Comparison of ENCODE assay signal across 8 cellular contexts in the genomic region with DNA sequence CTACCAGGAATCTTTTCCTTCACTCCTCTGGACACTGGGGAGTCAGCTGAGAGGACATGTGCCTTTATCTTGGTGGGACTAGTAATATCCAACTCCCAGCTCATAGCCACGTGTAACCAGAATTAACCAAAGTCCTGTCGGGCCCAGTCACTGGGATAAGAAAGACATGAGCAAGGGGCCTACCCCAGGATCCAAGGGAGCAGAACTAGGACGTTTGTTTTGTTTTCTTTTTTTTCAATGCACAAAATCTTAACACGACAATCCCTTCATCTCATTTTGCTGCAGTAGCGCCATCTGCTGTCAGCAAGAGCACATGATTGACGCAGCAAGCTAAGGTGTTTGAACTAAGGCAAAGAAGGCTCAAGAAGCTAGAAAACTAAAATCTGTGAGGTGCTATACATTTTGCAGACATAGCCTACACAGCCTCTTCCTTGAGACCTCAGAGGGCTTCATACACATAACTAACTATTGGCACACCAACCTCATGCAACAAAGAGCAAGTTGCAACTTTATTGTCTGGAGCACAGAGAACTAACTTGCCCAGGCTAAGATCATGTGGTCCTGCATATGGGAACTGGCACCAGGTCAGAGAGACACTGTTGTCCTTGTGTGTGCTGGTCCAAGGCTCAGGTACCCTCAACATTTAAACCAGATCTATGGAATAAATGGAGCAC. TPM values are rescaled to one million over a fixed set of nuclear protein-coding genes. Genes with fewer than 3 reads are reported as not detected.
A peak's percentile ranks its signal among the peaks of the same experiment; 100 is the strongest.
DNase-seq lines count a peak whose midpoint lies in the region; ATAC-seq, FAIRE-seq and TF ChIP-seq lines count a peak whose summit lies in the region.

No MANE protein-coding gene starts in this region.

- no peaks in the 10 kb centered on the region for H3K27me3 ChIP-seq in CD4-positive, alpha-beta T cell (ENCODE audit: control insufficient read depth, insufficient read depth, low read length)
- H3K27me3 ChIP-seq in fibroblast of lung (ENCODE audit: control insufficient read depth, insufficient read depth, low read length), result no peaks in the 10 kb centered on the region
- H3K27me3 ChIP-seq in neuronal stem cell (ENCODE audit: control insufficient read depth in 3 of 3, insufficient read depth in 3 of 3, low read depth in 1 of 3, low read length in 3 of 3), result no peaks in the 10 kb centered on the region
- no peaks in the 10 kb centered on the region for H3K27me3 ChIP-seq in suprapubic skin

- peaks cover 67% of the 10 kb centered on the region for H3K36me3 Mint-ChIP-seq in CD4-positive, alpha-beta T cell (ENCODE audit: low read depth)
- no peaks in the 10 kb centered on the region for H3K36me3 Mint-ChIP-seq in HFFc6 (ENCODE audit: low read depth)

- no peaks in the 10 kb centered on the region for H3K9me3 Mint-ChIP-seq in CD4-positive, alpha-beta T cell
- no peaks in the 10 kb centered on the region for H3K9me3 Mint-ChIP-seq in HFFc6

- H2BK12ac ChIP-seq in neuronal stem cell (ENCODE audit: low read length), result no peak overlapping the region

- no peak overlapping the region for H2BK5ac ChIP-seq in neuronal stem cell (ENCODE audit: low read length)

- H4K91ac ChIP-seq in neuronal stem cell (ENCODE audit: low read depth, low read length, poor library complexity), result no peak overlapping the region

- H3K79me1 ChIP-seq in neuronal stem cell (ENCODE audit: low read depth, low read length), result no peaks in the 10 kb centered on the region

- intact Hi-C loops in CD4-positive, alpha-beta T cell (cut with DNase I, micrococcal nuclease), result loop anchor here (1.0 to 10.0 kb wide), 4 partner anchors 120 to 553 kb away; a partner anchor contains a TSS

- no peak overlapping the region for H3K14ac ChIP-seq in neuronal stem cell (ENCODE audit: low read length)

- TF ChIP-seq EP300 in suprapubic skin (IDR thresholded peaks at IDR 0.05), result no peak

- peaks cover 2% of the 10 kb centered on the region for H3K36me3 ChIP-seq in fibroblast of lung (ENCODE audit: control insufficient read depth, insufficient read depth, low read length)
- peaks cover 0 to 21% of the 10 kb centered on the region in 2 donors for H3K36me3 ChIP-seq in neuronal stem cell (replicated peaks in 1 of 2; ENCODE audit: control insufficient read depth in 2 of 2, insufficient read depth in 2 of 2, low read length in 2 of 2)
- peaks cover 33% of the 10 kb centered on the region for H3K36me3 ChIP-seq in suprapubic skin

- TF ChIP-seq CTCF in CD4-positive, alpha-beta T cell (IDR thresholded peaks at IDR 0.05), result peak; percentile 77
- TF ChIP-seq CTCF in HFFc6 (IDR thresholded peaks at IDR 0.05) (peak; percentile 92), fibroblast of lung (conservative IDR thresholded peaks at IDR 0.05 in 1 of 2, IDR thresholded peaks at IDR 0.05 in 1 of 2; ENCODE audit: low read depth in 1 of 2, low read length in 2 of 2) (peak; percentile 87 to 94), suprapubic skin (IDR thresholded peaks at IDR 0.05) (peak; percentile 63 to 73)

- H3K4me1 ChIP-seq in fibroblast of lung (ENCODE audit: control insufficient read depth, extremely low read depth, insufficient read depth, low read length), result peaks cover 2% of the 10 kb centered on the region
- H3K4me1 ChIP-seq in neuronal stem cell (ENCODE audit: control insufficient read depth in 2 of 2, insufficient read depth in 1 of 2, low read depth in 1 of 2, low read length in 2 of 2), result no peaks in the 10 kb centered on the region
- H3K4me1 ChIP-seq in suprapubic skin, result peaks cover 13% of the 10 kb centered on the region

- H3K4me3 Mint-ChIP-seq in CD4-positive, alpha-beta T cell, result no peak overlapping the region
- H3K4me3 Mint-ChIP-seq in HFFc6, result no peak overlapping the region

- CTCF ChIA-PET in CD4-positive, alpha-beta T cell (lab: Charles Lee), result interaction anchor here (0.7 to 1.9 kb wide), 19 partner anchors 10 to 285 kb away, joined by 3 to 13 read pairs (median 3); a partner anchor contains a TSS

- no peaks in the 10 kb centered on the region for H3K27me3 Mint-ChIP-seq in CD4-positive, alpha-beta T cell
- no peaks in the 10 kb centered on the region for H3K27me3 Mint-ChIP-seq in HFFc6 (ENCODE audit: insufficient read depth)

- H2BK15ac ChIP-seq in neuronal stem cell (ENCODE audit: low read length), result no peak overlapping the region

- no peak for TF ChIP-seq POLR2A in suprapubic skin (IDR thresholded peaks at IDR 0.05)

- H3K9ac ChIP-seq in fibroblast of lung (ENCODE audit: insufficient read depth, low read length) (no peak overlapping the region), neuronal stem cell (ENCODE audit: low read depth, low read length, poor library complexity) (no peak overlapping the region)

- H2AK5ac ChIP-seq in neuronal stem cell (ENCODE audit: low read depth, low read length), result no peak overlapping the region

- H3K23ac ChIP-seq in neuronal stem cell (ENCODE audit: low read depth, low read length, poor library complexity), result no peak overlapping the region

- no peak overlapping the region for H4K8ac ChIP-seq in neuronal stem cell (ENCODE audit: low read depth, low read length)

- H3K27ac ChIP-seq in CD4-positive, alpha-beta T cell (ENCODE audit: low read depth, low read length), result no peak overlapping the region
- H3K27ac ChIP-seq in fibroblast of lung (ENCODE audit: insufficient read depth, low read length) (no peak overlapping the region), neuronal stem cell (replicated peaks; ENCODE audit: low read length) (no peak overlapping the region), suprapubic skin (no peak overlapping the region)

- no peak overlapping the region for H3K18ac ChIP-seq in neuronal stem cell (ENCODE audit: low read length)

- POLR2A ChIA-PET in CD4-positive, alpha-beta T cell (lab: Charles Lee), result interaction anchor here (1.0 kb wide), 1 partner anchor 90 kb away, joined by 4 read pairs; a partner anchor contains a TSS

- DNase-seq in CD4-positive, alpha-beta T cell, result peak; percentile 32 to 59 (median 40)
- DNase-seq in HFFc6 (peak; percentile 70), RCC 7860 (ENCODE audit: low spot score) (peak; percentile 39), activated T-helper 1 cell treated with Interleukin-2 at 50 U/mL for 16 hours (ENCODE audit: low read depth) (peak; percentile 11), fibroblast of lung (ENCODE audit: low read depth in 2 of 2) (peak; percentile 60 to 85), neuronal stem cell (ENCODE audit: low spot score) (peak; percentile 74), suprapubic skin (ENCODE audit: low spot score in 2 of 2) (no peak)

- no peaks in the 10 kb centered on the region for H3K79me2 ChIP-seq in fibroblast of lung (ENCODE audit: control insufficient read depth, insufficient read depth, low read length)

- H2AFZ ChIP-seq in fibroblast of lung (ENCODE audit: low read length) (no peak overlapping the region), neuronal stem cell (ENCODE audit: low read length) (peak overlapping the region; percentile 67)

- FAIRE-seq in RCC 7860 (lab: Jason Lieb, UNC), result no peak

- no peaks in the 10 kb centered on the region for H4K20me1 ChIP-seq in fibroblast of lung (ENCODE audit: control insufficient read depth, extremely low read depth, insufficient read depth, low read length)

- WGBS in neuronal stem cell (ENCODE audit: extremely low coverage in 2 of 2, insufficient read length in 2 of 2, insufficient replicate concordance in 1 of 2), 2 donors, result no CpG with 5 or more reads among the region's 6 CpGs
- WGBS in suprapubic skin, result 7% methylated on average over 6 of the region's 6 CpGs

- ATAC-seq in CD4-positive, alpha-beta T cell (ENCODE audit: poor library complexity), result peak; percentile 75
- no peak for ATAC-seq in GM21447 (IDR thresholded peaks at IDR 0.05; ENCODE audit: unreplicated experiment)

- H3K4me3 ChIP-seq in fibroblast of lung (replicated peaks in 1 of 4; ENCODE audit: control extremely low read depth in 1 of 4, insufficient read depth in 1 of 4, low read depth in 3 of 4, low read length in 4 of 4) (no peak overlapping the region), neuronal stem cell (ENCODE audit: low read length in 2 of 2) (no peak overlapping the region), suprapubic skin (no peak overlapping the region)

- H3K27ac Mint-ChIP-seq in CD4-positive, alpha-beta T cell, result no peak overlapping the region
- H3K27ac Mint-ChIP-seq in HFFc6, result peak overlapping the region; percentile 63

- H3K4ac ChIP-seq in neuronal stem cell (ENCODE audit: low read length), result no peak overlapping the region

- H2BK120ac ChIP-seq in neuronal stem cell (ENCODE audit: low read depth, low read length), result no peak overlapping the region

- H3K9me3 ChIP-seq in CD4-positive, alpha-beta T cell (ENCODE audit: control insufficient read depth, low read length), result no peaks in the 10 kb centered on the region
- H3K9me3 ChIP-seq in fibroblast of lung (ENCODE audit: control insufficient read depth, insufficient read depth, low read depth, low read length) (no peaks in the 10 kb centered on the region), neuronal stem cell (replicated peaks in 1 of 2; ENCODE audit: control insufficient read depth in 2 of 2, insufficient read depth in 1 of 2, low read depth in 1 of 2, low read length in 2 of 2) (no peaks in the 10 kb centered on the region), suprapubic skin (no peaks in the 10 kb centered on the region)

- peaks cover 8% of the 10 kb centered on the region for H3K4me1 Mint-ChIP-seq in CD4-positive, alpha-beta T cell (ENCODE audit: low read depth)
- H3K4me1 Mint-ChIP-seq in HFFc6 (ENCODE audit: low read depth), result peaks cover 28% of the 10 kb centered on the region

- H3K4me2 ChIP-seq in fibroblast of lung (ENCODE audit: extremely low read depth, insufficient read depth, low read length) (no peak overlapping the region), neuronal stem cell (ENCODE audit: insufficient read depth, low read length, poor library complexity, severe bottlenecking) (no peak overlapping the region)

RNA-seq across cellular contexts. Expression of a gene that starts 43.6 kb away (rescaled TPM):
- not detected for total RNA-seq in CD4-positive, alpha-beta T cell
- not detected for total RNA-seq in HFFc6 (2021; fragmentation: NEBNext Ultra II Directional; extraction: Animal tissue kit (Norgen Biotek cat#: 25700))
- total RNA-seq in fibroblast of lung, result not detected in 2 replicates
- polyA plus RNA-seq in fibroblast of lung, result not detected in 2 replicates
- polyA plus RNA-seq in fibroblast of lung (2012), result not detected in 2 replicates
- not detected in 2 replicates for polyA minus RNA-seq in fibroblast of lung (ENCODE audit: low replicate concordance)
- polyA plus RNA-seq in neuronal stem cell (2013, experiment 1 of 2), result 1.2 TPM
- 1.0 TPM for polyA plus RNA-seq in neuronal stem cell (2013, experiment 2 of 2)
- not detected for total RNA-seq in suprapubic skin

Comparison
In these comparisons a context has a peak if more than half of its experiments do, and no peak if none do; other contexts are left out.
1. DNase-seq: peak in CD4-positive, alpha-beta T cell (10 of 10), HFFc6 (single experiment), RCC 7860 (single experiment), activated T-helper 1 cell treated with Interleukin-2 at 50 U/mL for 16 hours (single experiment), fibroblast of lung (2 of 2) and neuronal stem cell (single experiment); none in suprapubic skin (0 of 2).
2. Peak in every context shown above with its lines, with median percentiles within 50 percentile points of each other: CTCF ChIP-seq.